In the genomic region with DNA sequence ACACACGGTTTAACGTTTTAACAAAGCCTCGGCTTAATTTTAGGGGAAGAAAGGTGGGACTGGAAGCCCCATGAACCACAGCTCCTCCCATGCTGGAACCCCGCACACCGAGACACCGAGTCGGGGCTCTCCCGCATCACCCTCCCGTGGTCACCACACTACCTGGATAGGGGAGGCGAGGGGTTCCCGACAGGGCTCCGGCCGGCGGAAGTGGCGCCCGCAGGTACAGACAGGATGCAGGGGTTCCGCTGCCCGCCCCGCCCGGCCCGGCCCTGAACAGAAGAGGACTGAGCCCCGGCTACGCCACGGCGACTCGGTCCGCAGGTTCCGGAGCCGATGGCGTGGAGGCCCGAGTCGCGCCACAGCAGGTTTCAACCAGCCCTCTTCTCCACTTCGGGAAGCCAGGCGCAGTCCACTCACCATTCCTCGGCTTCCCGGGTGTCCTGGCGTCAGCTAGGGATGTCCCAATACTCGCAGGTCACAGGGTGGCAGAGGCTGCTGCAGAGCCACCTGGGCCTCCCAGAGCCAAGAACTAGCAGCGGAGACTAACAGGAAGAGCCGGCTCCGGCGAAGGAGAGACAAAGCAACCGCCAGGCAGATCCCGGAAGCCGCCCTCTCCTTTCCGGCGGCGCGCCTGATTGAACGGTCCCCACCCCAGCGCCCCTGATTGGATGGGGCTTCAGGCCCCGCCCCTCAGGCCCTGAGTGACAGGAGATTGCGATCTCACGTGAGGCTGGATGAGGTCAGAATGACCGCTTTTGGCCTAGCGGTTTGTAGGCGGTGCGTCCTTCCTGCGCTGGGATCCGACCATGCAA, we compare ENCODE assay signal across 1 cellular context.
TF ChIP-seq lines count a peak whose summit lies in the region.

A gene (minus strand): TSS at position 580 of the 815 bp plus-strand sequence. CDS start 157 bp downstream, at position 423.

TF ChIP-seq in K562, 482 proteins besides CTCF, POLR2A, EP300 and RAD21 (continued from another document and continues in another):
- TF ChIP-seq, protein P1, sequence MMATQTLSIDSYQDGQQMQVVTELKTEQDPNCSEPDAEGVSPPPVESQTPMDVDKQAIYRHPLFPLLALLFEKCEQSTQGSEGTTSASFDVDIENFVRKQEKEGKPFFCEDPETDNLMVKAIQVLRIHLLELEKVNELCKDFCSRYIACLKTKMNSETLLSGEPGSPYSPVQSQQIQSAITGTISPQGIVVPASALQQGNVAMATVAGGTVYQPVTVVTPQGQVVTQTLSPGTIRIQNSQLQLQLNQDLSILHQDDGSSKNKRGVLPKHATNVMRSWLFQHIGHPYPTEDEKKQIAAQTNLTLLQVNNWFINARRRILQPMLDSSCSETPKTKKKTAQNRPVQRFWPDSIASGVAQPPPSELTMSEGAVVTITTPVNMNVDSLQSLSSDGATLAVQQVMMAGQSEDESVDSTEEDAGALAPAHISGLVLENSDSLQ (IDR thresholded peaks at IDR 0.05): peak; percentile 99
- TF ChIP-seq NFIC (IDR thresholded peaks at IDR 0.05): no peak
- TF ChIP-seq, protein P2, sequence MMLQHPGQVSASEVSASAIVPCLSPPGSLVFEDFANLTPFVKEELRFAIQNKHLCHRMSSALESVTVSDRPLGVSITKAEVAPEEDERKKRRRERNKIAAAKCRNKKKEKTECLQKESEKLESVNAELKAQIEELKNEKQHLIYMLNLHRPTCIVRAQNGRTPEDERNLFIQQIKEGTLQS (IDR thresholded peaks at IDR 0.05): peak; percentile 96
- TF ChIP-seq, protein P2 (CRISPR knock-in tag; conservative IDR thresholded peaks at IDR 0.05): peak; percentile 92
- TF ChIP-seq ZNF324 (CRISPR knock-in tag; IDR thresholded peaks at IDR 0.05): no peak
- no peak for TF ChIP-seq ZNF586 (CRISPR knock-in tag; conservative IDR thresholded peaks at IDR 0.05)
- TF ChIP-seq, protein P3, sequence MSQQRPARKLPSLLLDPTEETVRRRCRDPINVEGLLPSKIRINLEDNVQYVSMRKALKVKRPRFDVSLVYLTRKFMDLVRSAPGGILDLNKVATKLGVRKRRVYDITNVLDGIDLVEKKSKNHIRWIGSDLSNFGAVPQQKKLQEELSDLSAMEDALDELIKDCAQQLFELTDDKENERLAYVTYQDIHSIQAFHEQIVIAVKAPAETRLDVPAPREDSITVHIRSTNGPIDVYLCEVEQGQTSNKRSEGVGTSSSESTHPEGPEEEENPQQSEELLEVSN (IDR thresholded peaks at IDR 0.05; ENCODE audit: borderline replicate concordance in 1 of 2, extremely low read depth in 1 of 2, insufficient read depth in 1 of 2, insufficient read length in 1 of 2, low read depth in 1 of 2, low read length in 1 of 2, poor library complexity in 1 of 2, severe bottlenecking in 1 of 2): peak; percentile 53 to 61
- TF ChIP-seq, protein P4, sequence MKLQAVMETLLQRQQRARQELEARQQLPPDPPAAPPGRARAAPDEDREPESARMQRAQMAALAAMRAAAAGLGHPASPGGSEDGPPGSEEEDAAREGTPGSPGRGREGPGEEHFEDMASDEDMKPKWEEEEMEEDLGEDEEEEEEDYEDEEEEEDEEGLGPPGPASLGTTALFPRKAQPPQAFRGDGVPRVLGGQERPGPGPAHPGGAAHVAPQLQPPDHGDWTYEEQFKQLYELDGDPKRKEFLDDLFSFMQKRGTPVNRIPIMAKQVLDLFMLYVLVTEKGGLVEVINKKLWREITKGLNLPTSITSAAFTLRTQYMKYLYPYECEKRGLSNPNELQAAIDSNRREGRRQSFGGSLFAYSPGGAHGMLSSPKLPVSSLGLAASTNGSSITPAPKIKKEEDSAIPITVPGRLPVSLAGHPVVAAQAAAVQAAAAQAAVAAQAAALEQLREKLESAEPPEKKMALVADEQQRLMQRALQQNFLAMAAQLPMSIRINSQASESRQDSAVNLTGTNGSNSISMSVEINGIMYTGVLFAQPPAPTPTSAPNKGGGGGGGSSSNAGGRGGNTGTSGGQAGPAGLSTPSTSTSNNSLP (IDR thresholded peaks at IDR 0.05; ENCODE audit: borderline replicate concordance, low read depth, low read length): no peak
- TF ChIP-seq TEAD1 (CRISPR knock-in tag; IDR thresholded peaks at IDR 0.05): peak in 1 of 2 experiments; percentile 79; a peak in 1 of 4 replicates
- no peak for TF ChIP-seq ZNF140 (CRISPR knock-in tag; IDR thresholded peaks at IDR 0.05)
- no peak for TF ChIP-seq ETS2 (tag; IDR thresholded peaks at IDR 0.05; ENCODE audit: borderline replicate concordance, poor library complexity, severe bottlenecking)
- 0 out of 2 replicates have a peak, but pooled peaks have one; percentile 33 for TF ChIP-seq FOXP1 (CRISPR knock-in tag; IDR thresholded peaks at IDR 0.05)
- TF ChIP-seq, protein P5, sequence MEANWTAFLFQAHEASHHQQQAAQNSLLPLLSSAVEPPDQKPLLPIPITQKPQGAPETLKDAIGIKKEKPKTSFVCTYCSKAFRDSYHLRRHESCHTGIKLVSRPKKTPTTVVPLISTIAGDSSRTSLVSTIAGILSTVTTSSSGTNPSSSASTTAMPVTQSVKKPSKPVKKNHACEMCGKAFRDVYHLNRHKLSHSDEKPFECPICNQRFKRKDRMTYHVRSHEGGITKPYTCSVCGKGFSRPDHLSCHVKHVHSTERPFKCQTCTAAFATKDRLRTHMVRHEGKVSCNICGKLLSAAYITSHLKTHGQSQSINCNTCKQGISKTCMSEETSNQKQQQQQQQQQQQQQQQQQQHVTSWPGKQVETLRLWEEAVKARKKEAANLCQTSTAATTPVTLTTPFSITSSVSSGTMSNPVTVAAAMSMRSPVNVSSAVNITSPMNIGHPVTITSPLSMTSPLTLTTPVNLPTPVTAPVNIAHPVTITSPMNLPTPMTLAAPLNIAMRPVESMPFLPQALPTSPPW (CRISPR knock-in tag; IDR thresholded peaks at IDR 0.05): peak; percentile 48
- peak; percentile 95 for TF ChIP-seq PHF8 (IDR thresholded peaks at IDR 0.05; ENCODE audit: borderline replicate concordance, low read length)
- TF ChIP-seq, protein P6, sequence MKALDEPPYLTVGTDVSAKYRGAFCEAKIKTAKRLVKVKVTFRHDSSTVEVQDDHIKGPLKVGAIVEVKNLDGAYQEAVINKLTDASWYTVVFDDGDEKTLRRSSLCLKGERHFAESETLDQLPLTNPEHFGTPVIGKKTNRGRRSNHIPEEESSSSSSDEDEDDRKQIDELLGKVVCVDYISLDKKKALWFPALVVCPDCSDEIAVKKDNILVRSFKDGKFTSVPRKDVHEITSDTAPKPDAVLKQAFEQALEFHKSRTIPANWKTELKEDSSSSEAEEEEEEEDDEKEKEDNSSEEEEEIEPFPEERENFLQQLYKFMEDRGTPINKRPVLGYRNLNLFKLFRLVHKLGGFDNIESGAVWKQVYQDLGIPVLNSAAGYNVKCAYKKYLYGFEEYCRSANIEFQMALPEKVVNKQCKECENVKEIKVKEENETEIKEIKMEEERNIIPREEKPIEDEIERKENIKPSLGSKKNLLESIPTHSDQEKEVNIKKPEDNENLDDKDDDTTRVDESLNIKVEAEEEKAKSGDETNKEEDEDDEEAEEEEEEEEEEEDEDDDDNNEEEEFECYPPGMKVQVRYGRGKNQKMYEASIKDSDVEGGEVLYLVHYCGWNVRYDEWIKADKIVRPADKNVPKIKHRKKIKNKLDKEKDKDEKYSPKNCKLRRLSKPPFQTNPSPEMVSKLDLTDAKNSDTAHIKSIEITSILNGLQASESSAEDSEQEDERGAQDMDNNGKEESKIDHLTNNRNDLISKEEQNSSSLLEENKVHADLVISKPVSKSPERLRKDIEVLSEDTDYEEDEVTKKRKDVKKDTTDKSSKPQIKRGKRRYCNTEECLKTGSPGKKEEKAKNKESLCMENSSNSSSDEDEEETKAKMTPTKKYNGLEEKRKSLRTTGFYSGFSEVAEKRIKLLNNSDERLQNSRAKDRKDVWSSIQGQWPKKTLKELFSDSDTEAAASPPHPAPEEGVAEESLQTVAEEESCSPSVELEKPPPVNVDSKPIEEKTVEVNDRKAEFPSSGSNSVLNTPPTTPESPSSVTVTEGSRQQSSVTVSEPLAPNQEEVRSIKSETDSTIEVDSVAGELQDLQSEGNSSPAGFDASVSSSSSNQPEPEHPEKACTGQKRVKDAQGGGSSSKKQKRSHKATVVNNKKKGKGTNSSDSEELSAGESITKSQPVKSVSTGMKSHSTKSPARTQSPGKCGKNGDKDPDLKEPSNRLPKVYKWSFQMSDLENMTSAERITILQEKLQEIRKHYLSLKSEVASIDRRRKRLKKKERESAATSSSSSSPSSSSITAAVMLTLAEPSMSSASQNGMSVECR (CRISPR knock-in tag; IDR thresholded peaks at IDR 0.05): peak; percentile 94
- TF ChIP-seq, protein P7, sequence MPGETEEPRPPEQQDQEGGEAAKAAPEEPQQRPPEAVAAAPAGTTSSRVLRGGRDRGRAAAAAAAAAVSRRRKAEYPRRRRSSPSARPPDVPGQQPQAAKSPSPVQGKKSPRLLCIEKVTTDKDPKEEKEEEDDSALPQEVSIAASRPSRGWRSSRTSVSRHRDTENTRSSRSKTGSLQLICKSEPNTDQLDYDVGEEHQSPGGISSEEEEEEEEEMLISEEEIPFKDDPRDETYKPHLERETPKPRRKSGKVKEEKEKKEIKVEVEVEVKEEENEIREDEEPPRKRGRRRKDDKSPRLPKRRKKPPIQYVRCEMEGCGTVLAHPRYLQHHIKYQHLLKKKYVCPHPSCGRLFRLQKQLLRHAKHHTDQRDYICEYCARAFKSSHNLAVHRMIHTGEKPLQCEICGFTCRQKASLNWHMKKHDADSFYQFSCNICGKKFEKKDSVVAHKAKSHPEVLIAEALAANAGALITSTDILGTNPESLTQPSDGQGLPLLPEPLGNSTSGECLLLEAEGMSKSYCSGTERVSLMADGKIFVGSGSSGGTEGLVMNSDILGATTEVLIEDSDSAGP (CRISPR knock-in tag; IDR thresholded peaks at IDR 0.05): no peak
- no peak for TF ChIP-seq SMAD2 (IDR thresholded peaks at IDR 0.05; ENCODE audit: low read depth, low read length)
- TF ChIP-seq, protein P8, sequence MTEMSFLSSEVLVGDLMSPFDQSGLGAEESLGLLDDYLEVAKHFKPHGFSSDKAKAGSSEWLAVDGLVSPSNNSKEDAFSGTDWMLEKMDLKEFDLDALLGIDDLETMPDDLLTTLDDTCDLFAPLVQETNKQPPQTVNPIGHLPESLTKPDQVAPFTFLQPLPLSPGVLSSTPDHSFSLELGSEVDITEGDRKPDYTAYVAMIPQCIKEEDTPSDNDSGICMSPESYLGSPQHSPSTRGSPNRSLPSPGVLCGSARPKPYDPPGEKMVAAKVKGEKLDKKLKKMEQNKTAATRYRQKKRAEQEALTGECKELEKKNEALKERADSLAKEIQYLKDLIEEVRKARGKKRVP (CRISPR knock-in tag; IDR thresholded peaks at IDR 0.05): no peak
- TF ChIP-seq, protein P9, sequence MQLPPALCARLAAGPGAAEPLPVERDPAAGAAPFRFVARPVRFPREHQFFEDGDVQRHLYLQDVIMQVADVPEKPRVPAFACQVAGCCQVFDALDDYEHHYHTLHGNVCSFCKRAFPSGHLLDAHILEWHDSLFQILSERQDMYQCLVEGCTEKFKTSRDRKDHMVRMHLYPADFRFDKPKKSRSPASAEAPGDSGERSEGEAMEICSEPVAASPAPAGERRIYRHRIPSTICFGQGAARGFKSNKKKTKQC (CRISPR knock-in tag; IDR thresholded peaks at IDR 0.05): peak; percentile 86
- TF ChIP-seq ZNF699 (CRISPR knock-in tag; IDR thresholded peaks at IDR 0.05; ENCODE audit: insufficient replicate concordance): no peak
- TF ChIP-seq, protein P10, sequence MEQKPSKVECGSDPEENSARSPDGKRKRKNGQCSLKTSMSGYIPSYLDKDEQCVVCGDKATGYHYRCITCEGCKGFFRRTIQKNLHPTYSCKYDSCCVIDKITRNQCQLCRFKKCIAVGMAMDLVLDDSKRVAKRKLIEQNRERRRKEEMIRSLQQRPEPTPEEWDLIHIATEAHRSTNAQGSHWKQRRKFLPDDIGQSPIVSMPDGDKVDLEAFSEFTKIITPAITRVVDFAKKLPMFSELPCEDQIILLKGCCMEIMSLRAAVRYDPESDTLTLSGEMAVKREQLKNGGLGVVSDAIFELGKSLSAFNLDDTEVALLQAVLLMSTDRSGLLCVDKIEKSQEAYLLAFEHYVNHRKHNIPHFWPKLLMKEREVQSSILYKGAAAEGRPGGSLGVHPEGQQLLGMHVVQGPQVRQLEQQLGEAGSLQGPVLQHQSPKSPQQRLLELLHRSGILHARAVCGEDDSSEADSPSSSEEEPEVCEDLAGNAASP (IDR thresholded peaks at IDR 0.05): no peak
- TF ChIP-seq, protein P11, sequence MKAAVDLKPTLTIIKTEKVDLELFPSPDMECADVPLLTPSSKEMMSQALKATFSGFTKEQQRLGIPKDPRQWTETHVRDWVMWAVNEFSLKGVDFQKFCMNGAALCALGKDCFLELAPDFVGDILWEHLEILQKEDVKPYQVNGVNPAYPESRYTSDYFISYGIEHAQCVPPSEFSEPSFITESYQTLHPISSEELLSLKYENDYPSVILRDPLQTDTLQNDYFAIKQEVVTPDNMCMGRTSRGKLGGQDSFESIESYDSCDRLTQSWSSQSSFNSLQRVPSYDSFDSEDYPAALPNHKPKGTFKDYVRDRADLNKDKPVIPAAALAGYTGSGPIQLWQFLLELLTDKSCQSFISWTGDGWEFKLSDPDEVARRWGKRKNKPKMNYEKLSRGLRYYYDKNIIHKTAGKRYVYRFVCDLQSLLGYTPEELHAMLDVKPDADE (conservative IDR thresholded peaks at IDR 0.05; ENCODE audit: control insufficient read depth, low read depth, low read length): peak; percentile 67; the same call in 1 of the 2 replicates
- TF ChIP-seq SAFB2 (IDR thresholded peaks at IDR 0.05; ENCODE audit: borderline replicate concordance, low read depth, low read length, severe bottlenecking): no peak
- TF ChIP-seq, protein P12, sequence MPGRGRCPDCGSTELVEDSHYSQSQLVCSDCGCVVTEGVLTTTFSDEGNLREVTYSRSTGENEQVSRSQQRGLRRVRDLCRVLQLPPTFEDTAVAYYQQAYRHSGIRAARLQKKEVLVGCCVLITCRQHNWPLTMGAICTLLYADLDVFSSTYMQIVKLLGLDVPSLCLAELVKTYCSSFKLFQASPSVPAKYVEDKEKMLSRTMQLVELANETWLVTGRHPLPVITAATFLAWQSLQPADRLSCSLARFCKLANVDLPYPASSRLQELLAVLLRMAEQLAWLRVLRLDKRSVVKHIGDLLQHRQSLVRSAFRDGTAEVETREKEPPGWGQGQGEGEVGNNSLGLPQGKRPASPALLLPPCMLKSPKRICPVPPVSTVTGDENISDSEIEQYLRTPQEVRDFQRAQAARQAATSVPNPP (IDR thresholded peaks at IDR 0.05; ENCODE audit: borderline replicate concordance, insufficient read depth, insufficient read length): no peak
